Comparison of ENCODE assay signal across 9 cellular contexts in genomic region chr2:74415762-74416395, GRCh38. TPM values are rescaled to one million over a fixed set of nuclear protein-coding genes. Genes with fewer than 3 reads are reported as not detected.
DNase-seq lines count a peak whose midpoint lies in the region; ATAC-seq, FAIRE-seq and TF ChIP-seq lines count a peak whose summit lies in the region.
"Had no signal": no experiment of that assay in that cellular context is flagged by ENCODE, and none has a peak within 500 bp of the region (broad histone marks: within the 10 kb centered on the region; RNA-seq: fewer than 3 reads in every experiment).

No MANE protein-coding gene starts in this region.

- peak; percentile 31 for DNase-seq in DMS53 treated with DMSO at 0.1 percent for 48 hours (lab: John Stamatoyannopoulos, UW; ENCODE audit: unreplicated experiment)
- DNase-seq in T-helper 17 cell, result no peak
- no peak for DNase-seq in fibroblast of pulmonary artery (ENCODE audit: low read depth)
- DNase-seq in sigmoid colon, result no peak
- DNase-seq in foreskin keratinocyte, result no peak
- DNase-seq in HUDEP-2 (lab: John Stamatoyannopoulos, UW; ENCODE audit: unreplicated experiment in 76 of 76), result no peak
- no peak for DNase-seq in NCI-H1436 (lab: John Stamatoyannopoulos, UW)
- DNase-seq in RCC 7860 (ENCODE audit: low spot score), result no peak

- H3K27ac ChIP-seq in sigmoid colon (peak overlapping the region in 3 of 4 donors; percentile 43 to 73 (median 65)), foreskin keratinocyte (no peak overlapping the region)

- TF ChIP-seq POLR2A in sigmoid colon (IDR thresholded peaks at IDR 0.05), result no peak

- no peak for TF ChIP-seq CTCF in fibroblast of pulmonary artery (IDR thresholded peaks at IDR 0.05; ENCODE audit: low read length, missing control alignments)
- TF ChIP-seq CTCF in sigmoid colon (IDR thresholded peaks at IDR 0.05), result no peak
- no peak for TF ChIP-seq CTCF in foreskin keratinocyte (conservative IDR thresholded peaks at IDR 0.05)

- intact Hi-C loops in sigmoid colon (cut with DNase I), result no loop called here

- WGBS in sigmoid colon, 2 donors, result 66 to 73% methylated on average over 35 of the region's 35 CpGs

- peaks cover 17% of the 10 kb centered on the region for H3K4me1 Mint-ChIP-seq in T-helper 17 cell

- ATAC-seq in T-helper 17 cell (no peak), foreskin keratinocyte (no peak)

- H3K4me3 ChIP-seq in fibroblast of pulmonary artery (replicated peaks; ENCODE audit: low read depth, low read length) (peak overlapping the region; percentile 17), sigmoid colon (peak overlapping the region; percentile 44 to 72 (median 58))

- H3K4me1 ChIP-seq in sigmoid colon, result peaks cover 0 to 25% (median 21%) of the 10 kb centered on the region in 4 donors
- H3K4me1 ChIP-seq in foreskin keratinocyte, result no peaks in the 10 kb centered on the region

- H3K27me3 Mint-ChIP-seq in T-helper 17 cell, result peaks cover 32% of the 10 kb centered on the region

- no peak for TF ChIP-seq EP300 in sigmoid colon (IDR thresholded peaks at IDR 0.05)

- H3K27ac Mint-ChIP-seq in T-helper 17 cell, result no peak overlapping the region
- H3K27ac Mint-ChIP-seq: brain had no signal

- H3K36me3 Mint-ChIP-seq in T-helper 17 cell (ENCODE audit: low read depth), result peaks cover 3% of the 10 kb centered on the region
- H3K36me3 Mint-ChIP-seq: brain had no signal

- peak overlapping the region; percentile 77 for H3K4me3 Mint-ChIP-seq in T-helper 17 cell
- H3K4me3 Mint-ChIP-seq: brain had no signal

- no peaks in the 10 kb centered on the region for H3K9me3 ChIP-seq in T-helper 17 cell (ENCODE audit: control insufficient read depth, low read length, poor library complexity, severe bottlenecking)
- H3K9me3 ChIP-seq in sigmoid colon, result no peaks in the 10 kb centered on the region

- no peaks in the 10 kb centered on the region for H3K36me3 ChIP-seq in sigmoid colon

- no peak for FAIRE-seq in RCC 7860 (lab: Jason Lieb, UNC)

- H3K27me3 ChIP-seq in sigmoid colon (no peaks in the 10 kb centered on the region), foreskin keratinocyte (no peaks in the 10 kb centered on the region)

RNA-seq across cellular contexts. Expression of gene C2orf81, which starts 5.5 kb away (rescaled TPM):
- total RNA-seq in T-helper 17 cell (1 to 10 TPM; 2.9 to 3.3 TPM), sigmoid colon (1 to 10 TPM in 3 of 4 donors, not detected in 1; 1.4 to 2.2 (median 2.0) TPM), foreskin keratinocyte (1.5 and 3.5 TPM in 2 replicates)
- polyA plus RNA-seq in sigmoid colon (1 to 10 TPM in 2 of 3 donors, under 1 TPM in 1; 0.46 to 2.0 (median 1.8) TPM), foreskin keratinocyte (1.9 and 3.2 TPM in 2 replicates)

RNA-seq across cellular contexts. Expression of gene WDR54, which starts 5.7 kb away (rescaled TPM):
- total RNA-seq in T-helper 17 cell (10 to 100 TPM; 33.6 to 42.8 TPM), sigmoid colon (10 to 100 TPM in 2 of 4 donors, 1 to 10 TPM in 2; 7.5 to 13.3 (median 9.8) TPM), foreskin keratinocyte (73.6 and 80.9 TPM in 2 replicates)
- polyA plus RNA-seq in sigmoid colon (10 to 100 TPM in 1 of 3 donors, 1 to 10 TPM in 2; 3.0 to 13.6 (median 3.2) TPM), foreskin keratinocyte (95.6 and 100 TPM in 2 replicates)

RNA-seq across cellular contexts. Expression of gene RTKN, which starts 25.9 kb away (rescaled TPM):
- total RNA-seq in T-helper 17 cell, result under 1 TPM; 0.37 to 0.57 TPM
- total RNA-seq in sigmoid colon, result 10 to 100 TPM; 13.5 to 20.0 (median 17.0) TPM
- 10 to 100 TPM; 15.0 to 44.6 (median 16.2) TPM for polyA plus RNA-seq in sigmoid colon
- total RNA-seq in foreskin keratinocyte, result 143 and 188 TPM in 2 replicates
- 132 and 168 TPM in 2 replicates for polyA plus RNA-seq in foreskin keratinocyte

RNA-seq across cellular contexts. Expression of gene DCTN1, which starts 35.8 kb away (rescaled TPM):
- total RNA-seq in T-helper 17 cell, result 10 to 100 TPM; 78.5 to 85.7 TPM
- total RNA-seq in sigmoid colon, result 100 to 1,000 TPM in 3 of 4 donors, 10 to 100 TPM in 1; 99.2 to 137 (median 107) TPM
- polyA plus RNA-seq in sigmoid colon, result 10 to 100 TPM; 67.3 to 93.2 (median 69.4) TPM
- total RNA-seq in foreskin keratinocyte, result 165 and 187 TPM in 2 replicates
- polyA plus RNA-seq in foreskin keratinocyte, result 178 and 183 TPM in 2 replicates

RNA-seq across cellular contexts. Expression of gene INO80B, which starts 39.0 kb away (rescaled TPM):
- total RNA-seq in T-helper 17 cell (10 to 100 TPM; 35.1 to 45.2 TPM), sigmoid colon (10 to 100 TPM in 2 of 4 donors, 1 to 10 TPM in 2; 7.5 to 41.8 (median 15.0) TPM), foreskin keratinocyte (33.4 and 36.2 TPM in 2 replicates)
- polyA plus RNA-seq in sigmoid colon (10 to 100 TPM; 12.9 to 36.9 (median 19.2) TPM), foreskin keratinocyte (43.7 and 50.7 TPM in 2 replicates)

Comparison
In these comparisons a context has a peak if more than half of its experiments do, and no peak if none do; other contexts are left out.
1. RNA of gene RTKN, which starts 25.9 kb away (total RNA-seq): 143 to 188 TPM in foreskin keratinocyte and 13.5 to 20.0 TPM in sigmoid colon; 0.37 to 0.57 TPM in T-helper 17 cell; every median in the first group is over 4 times any median in the second.